Comparison of ENCODE assay signal across 12 cellular contexts in genomic region chr2:240987588-240987987, GRCh38. TPM values are rescaled to one million over a fixed set of nuclear protein-coding genes. Genes with fewer than 3 reads are reported as not detected.
A peak's percentile ranks its signal among the peaks of the same experiment; 100 is the strongest.
DNase-seq lines count a peak whose midpoint lies in the region; FAIRE-seq and TF ChIP-seq lines count a peak whose summit lies in the region.
"Had no signal": no experiment of that assay in that cellular context is flagged by ENCODE, and none has a peak within 500 bp of the region (broad histone marks: within the 10 kb centered on the region; RNA-seq: fewer than 3 reads in every experiment).

No MANE protein-coding gene starts in this region.

- FAIRE-seq in kidney (lab: Jason Lieb, UNC) = no peak

- 73% methylated on average over 6 of the region's 6 CpGs for WGBS in prostate gland

- intact Hi-C loops in A673 (cut with micrococcal nuclease; ENCODE audit: unreplicated experiment) (no loop called here), kidney (cut with DNase I) (no loop called here), prostate gland (cut with DNase I) (no loop called here)

- H3K4me1 ChIP-seq in A673 (ENCODE audit: insufficient read depth, low read length, poor library complexity, severe bottlenecking) (peaks cover 28% of the 10 kb centered on the region), adipocyte (ENCODE audit: control insufficient read depth, insufficient read depth, low read length) (peaks cover 43% of the 10 kb centered on the region), kidney (ENCODE audit: control insufficient read depth in 1 of 2, insufficient read depth in 1 of 2, low read depth in 1 of 2, low read length in 2 of 2) (peaks cover 0 to 24% of the 10 kb centered on the region in 2 donors), prostate gland (replicated peaks) (peaks cover 35% of the 10 kb centered on the region)

- peak overlapping the region; percentile 87 for H3K27ac ChIP-seq in A673 (ENCODE audit: low read depth, low read length, poor library complexity, severe bottlenecking)
- H3K27ac ChIP-seq in kidney (ENCODE audit: low read depth in 2 of 2, low read length in 2 of 2) = no peak overlapping the region
- peak overlapping the region; percentile 29 to 69 for H3K27ac ChIP-seq in prostate gland

- no peak for DNase-seq in A673 (ENCODE audit: low spot score)
- DNase-seq in adipocyte (ENCODE audit: low read depth) = no peak
- peak; percentile 73 for DNase-seq in kidney
- DNase-seq in prostate gland (ENCODE audit: low spot score) = no peak
- DNase-seq in NCI-H2107 treated with DMSO at 0.1 percent for 48 hours (lab: John Stamatoyannopoulos, UW; ENCODE audit: unreplicated experiment) = no peak
- DNase-seq in glomerular visceral epithelial cell (ENCODE audit: extremely low spot score) = no peak
- no peak for DNase-seq in AML-193 (lab: John Stamatoyannopoulos, UW)
- no peak for DNase-seq in SKM-1 treated with dmso at 0.1 percent for 144 hours (lab: John Stamatoyannopoulos, UW; ENCODE audit: unreplicated experiment)
- DNase-seq: GOT3; islet precursor cell; NK-92 treated with Interleukin-12 subunit alpha and Interleukin-12 subunit beta, amount 100 ng/mL, for 24 hours; stimulated activated naive CD8-positive, alpha-beta T cell treated with anti-CD3 and anti-CD28 coated beads, Interleukin-15, Interleukin-2, amounts not matched to agents 100 U/mL and 50 U/mL, for 24 hours had no signal

- H3K27me3 ChIP-seq in A673 (replicated peaks; ENCODE audit: insufficient read depth, low read depth, low read length, poor library complexity) (no peaks in the 10 kb centered on the region), adipocyte (replicated peaks; ENCODE audit: control insufficient read depth, insufficient read depth, low read length) (no peaks in the 10 kb centered on the region), prostate gland (replicated peaks; ENCODE audit: insufficient read depth) (no peaks in the 10 kb centered on the region)

- H3K36me3 ChIP-seq in A673 (ENCODE audit: insufficient read depth, low read length, poor library complexity, severe bottlenecking) (no peaks in the 10 kb centered on the region), adipocyte (ENCODE audit: control insufficient read depth, insufficient read depth, low read length, severe bottlenecking) (no peaks in the 10 kb centered on the region), kidney (ENCODE audit: control insufficient read depth in 1 of 2, insufficient read depth in 2 of 2, low read length in 2 of 2) (no peaks in the 10 kb centered on the region), prostate gland (no peaks in the 10 kb centered on the region)

- H3K9ac ChIP-seq in adipocyte (ENCODE audit: low read length) = peak overlapping the region; percentile 76
- no peak overlapping the region for H3K9ac ChIP-seq in kidney (ENCODE audit: low read length in 2 of 2)

- no peak for TF ChIP-seq POLR2A in prostate gland (IDR thresholded peaks at IDR 0.05)

- POLR2A ChIA-PET in A673 (lab: Charles Lee; ENCODE audit: low non-redundant PET) = interaction anchor here (0.6 kb wide), 1 partner anchor 188 kb away, joined by 4 read pairs; no protein-coding TSS in a partner anchor

- H3K9me3 ChIP-seq in A673 (ENCODE audit: low read depth, low read length, poor library complexity, severe bottlenecking) (peaks cover 10% of the 10 kb centered on the region), adipocyte (ENCODE audit: control insufficient read depth, low read length) (peaks cover 15% of the 10 kb centered on the region), kidney (ENCODE audit: control insufficient read depth in 1 of 2, low read length in 2 of 2) (peaks cover 0 to 3% of the 10 kb centered on the region in 2 donors), prostate gland (no peaks in the 10 kb centered on the region)

- TF ChIP-seq CTCF in A673 (conservative IDR thresholded peaks at IDR 0.05; ENCODE audit: low read depth, low read length) = no peak
- no peak for TF ChIP-seq CTCF in kidney (IDR thresholded peaks at IDR 0.05; ENCODE audit: borderline replicate concordance, extremely low read depth, insufficient read depth)
- TF ChIP-seq CTCF in prostate gland (IDR thresholded peaks at IDR 0.05) = no peak

- CTCF ChIA-PET in A673 (lab: Charles Lee) = no interaction called here

- no TSS peak for BruUV-seq in A673 (replicated peaks; lab: Mats Ljungman, UMichigan)

- no peak overlapping the region for H3K4me3 ChIP-seq in A673 (ENCODE audit: low read depth, low read length, poor library complexity, severe bottlenecking)
- peak overlapping the region; percentile 68 for H3K4me3 ChIP-seq in adipocyte (ENCODE audit: low read length)
- no peak overlapping the region for H3K4me3 ChIP-seq in kidney (ENCODE audit: low read length in 2 of 2)
- no peak overlapping the region for H3K4me3 ChIP-seq in prostate gland

RNA-seq across cellular contexts. Expression of gene SNED1, which starts 10.8 kb away (rescaled TPM):
- total RNA-seq in A673 (2021) (3.0 and 5.0 TPM in 2 replicates), kidney (42.1 TPM), prostate gland (100 to 1,000 TPM in 1 of 2 donors, 10 to 100 TPM in 1; 32.0 to 115 TPM)
- polyA plus RNA-seq in kidney (ENCODE audit: insufficient read depth, low read depth, low replicate concordance) = 3.0 TPM

Comparison
In these comparisons a context has a peak if more than half of its experiments do, and no peak if none do; other contexts are left out.
1. H3K27ac ChIP-seq: peak in A673 (single experiment) and prostate gland (2 of 2); none in kidney (0 of 2).